ENCODE assay signal across 22 cellular contexts in genomic region chr6:128557086-128557485, GRCh38.
"Had no signal": no experiment of that assay in that cellular context is flagged by ENCODE, and none has a peak within 500 bp of the region (broad histone marks: within the 10 kb centered on the region; RNA-seq: fewer than 3 reads in every experiment).

No MANE protein-coding gene starts in this region.

- H3K79me2 ChIP-seq: parathyroid adenoma had no signal

- H3K27ac ChIP-seq: colonic mucosa, esophagus muscularis mucosa, foreskin keratinocyte, gastroesophageal sphincter, neural progenitor cell, parathyroid adenoma, prostate gland, right atrium auricular region, thyroid gland had no signal

- H3K4me1 ChIP-seq: colonic mucosa, esophagus muscularis mucosa, foreskin keratinocyte, gastroesophageal sphincter, neural progenitor cell, parathyroid adenoma, prostate gland, thyroid gland had no signal

- H3K27me3 ChIP-seq: colonic mucosa, esophagus muscularis mucosa, foreskin keratinocyte, gastroesophageal sphincter, neural progenitor cell, right atrium auricular region, thyroid gland had no signal

- H3K36me3 ChIP-seq: colonic mucosa, esophagus muscularis mucosa, gastroesophageal sphincter, neural progenitor cell, prostate gland, right atrium auricular region, thyroid gland had no signal

- H3K4me2 ChIP-seq: neural progenitor cell, smooth muscle cell had no signal

- H3K4me3 ChIP-seq: colonic mucosa, esophagus muscularis mucosa, gastroesophageal sphincter, lung, mucosa of descending colon, neural progenitor cell, prostate gland, right atrium auricular region, smooth muscle cell, thyroid gland had no signal

- DNase-seq: central memory CD4-positive, alpha-beta T cell; colonic mucosa; effector CD8-positive, alpha-beta T cell; foreskin keratinocyte; kidney; mucosa of descending colon; naive B cell; stimulated activated CD4-positive, alpha-beta T cell treated with anti-CD3 and anti-CD28 coated beads, Interleukin-12 subunit alpha, Interleukin-12 subunit beta, amount 100 ng/mL, for 4 hours; stimulated activated CD4-positive, alpha-beta T cell treated with anti-CD3 and anti-CD28 coated beads, Interleukin-1b, Interleukin-23, amount 100 ng/mL, for 48 hours; stimulated activated CD4-positive, alpha-beta T cell treated with anti-CD3 and anti-CD28 coated beads, Interleukin-4, amount 100 ng/mL, for 1 hour; stimulated activated CD8-positive, alpha-beta memory T cell treated with anti-CD3 and anti-CD28 coated beads, Interleukin-4, amount 100 ng/mL, for 48 hours; stimulated activated naive CD4-positive, alpha-beta T cell; stimulated activated naive CD8-positive, alpha-beta T cell treated with anti-CD3 and anti-CD28 coated beads, Interleukin-15, amount 100 ng/mL, for 72 hours; thyroid gland had no signal

- H3K9ac ChIP-seq: neural progenitor cell, parathyroid adenoma had no signal

- H2AFZ ChIP-seq: neural progenitor cell, parathyroid adenoma had no signal

- H3K9me3 ChIP-seq: colonic mucosa, esophagus muscularis mucosa, gastroesophageal sphincter, mucosa of descending colon, prostate gland, right atrium auricular region, thyroid gland had no signal
